Comparison of ENCODE assay signal across 13 cellular contexts in genomic region chr1:178633068-178633467, GRCh38.
A peak's percentile ranks its signal among the peaks of the same experiment; 100 is the strongest.
DNase-seq lines count a peak whose midpoint lies in the region; ATAC-seq and TF ChIP-seq lines count a peak whose summit lies in the region.
"Had no signal": no experiment of that assay in that cellular context is flagged by ENCODE, and none has a peak within 500 bp of the region (broad histone marks: within the 10 kb centered on the region; RNA-seq: fewer than 3 reads in every experiment).

No MANE protein-coding gene starts in this region.

- in situ Hi-C loops in IMR-90 (cut with MboI; ENCODE audit: low sequenced_read_pairs) (no loop called here), mammary epithelial cell (cut with MboI; ENCODE audit: low sequenced_read_pairs in 2 of 2) (no loop called here), G401 (cut with HindIII; ENCODE audit: low sequenced_read_pairs) (no loop called here)

- peak overlapping the region; percentile 48 for H3K14ac ChIP-seq in IMR-90 (replicated peaks; ENCODE audit: low read depth, low read length)
- H3K14ac ChIP-seq in mesenchymal stem cell (ENCODE audit: low read length in 2 of 2) = no peak overlapping the region

- peaks cover 24% of the 10 kb centered on the region for H3K4me1 ChIP-seq in IMR-90 (ENCODE audit: control insufficient read depth, insufficient read depth, low read length)
- peaks cover 11% of the 10 kb centered on the region for H3K4me1 ChIP-seq in mammary epithelial cell (ENCODE audit: insufficient read depth, low read length)
- peaks cover 2% of the 10 kb centered on the region for H3K4me1 ChIP-seq in mesenchymal stem cell (ENCODE audit: control insufficient read depth, insufficient read depth, low read depth, low read length)
- no peaks in the 10 kb centered on the region for H3K4me1 ChIP-seq in body of pancreas
- H3K4me1 ChIP-seq: upper lobe of left lung had no signal

- WGBS in IMR-90 (ENCODE audit: extremely low coverage in 2 of 2, insufficient read length in 1 of 2), 2 experiments = no CpG with 5 or more reads among the region's 4 CpGs
- 73% methylated on average over 4 of the region's 4 CpGs for WGBS in mammary epithelial cell (ENCODE audit: low coverage, missing lambda C conversion rate)
- 77% methylated on average over 2 of the region's 4 CpGs for WGBS in mesenchymal stem cell
- 77 to 93% methylated on average over 4 of the region's 4 CpGs for WGBS in body of pancreas, 2 donors

- no peaks in the 10 kb centered on the region for H3K79me2 ChIP-seq in mammary epithelial cell (ENCODE audit: insufficient read depth, low read length)

- H3K27me3 ChIP-seq in AG04450 (ENCODE audit: control insufficient read depth, insufficient read depth, low read length) = no peaks in the 10 kb centered on the region
- H3K27me3 ChIP-seq in IMR-90 (ENCODE audit: control insufficient read depth, insufficient read depth, low read length) = no peaks in the 10 kb centered on the region
- no peaks in the 10 kb centered on the region for H3K27me3 ChIP-seq in mammary epithelial cell (ENCODE audit: insufficient read depth, low read length)
- no peaks in the 10 kb centered on the region for H3K27me3 ChIP-seq in mesenchymal stem cell (ENCODE audit: control insufficient read depth in 1 of 2, insufficient read depth in 1 of 2, low read length in 2 of 2)
- no peaks in the 10 kb centered on the region for H3K27me3 ChIP-seq in body of pancreas
- H3K27me3 ChIP-seq: upper lobe of left lung had no signal

- ATAC-seq in IMR-90 (ENCODE audit: low read depth) (peak; percentile 21), body of pancreas (no peak)

- H3K9ac ChIP-seq in IMR-90 (ENCODE audit: low read depth, low read length) = peak overlapping the region; percentile 43; the same call in 1 of the 2 replicates
- no peak overlapping the region for H3K9ac ChIP-seq in mammary epithelial cell (ENCODE audit: insufficient read depth, low read length)
- peak overlapping the region; percentile 67 for H3K9ac ChIP-seq in mesenchymal stem cell (ENCODE audit: low read length)

- H4K5ac ChIP-seq in IMR-90 (ENCODE audit: low read depth, low read length) = peak overlapping the region; percentile 53; the same call in 1 of the 2 replicates

- CTCF ChIA-PET in AG04450 (lab: Charles Lee) (no interaction called here), IMR-90 (lab: Yijun Ruan, JAX) (interaction anchor here (0.8 to 1.0 kb wide), 2 partner anchors 11 to 90 kb away, joined by 3 read pairs; no protein-coding TSS in a partner anchor), mammary epithelial cell (lab: Charles Lee; ENCODE audit: low non-redundant PET) (no interaction called here)

- dilution Hi-C loops in IMR-90 (cut with HindIII; ENCODE audit: low sequenced_read_pairs, unreplicated experiment) = no loop called here
- dilution Hi-C loops in mammary epithelial cell (cut with HindIII; ENCODE audit: low sequenced_read_pairs) = no loop called here

- H3K4me2 ChIP-seq in IMR-90 (ENCODE audit: low read depth, low read length) = peak overlapping the region; percentile 24
- H3K4me2 ChIP-seq in mammary epithelial cell (ENCODE audit: insufficient read depth, low read depth, low read length) = no peak overlapping the region
- H3K4me2 ChIP-seq in mesenchymal stem cell (ENCODE audit: low read length, poor library complexity, severe bottlenecking) = peak overlapping the region; percentile 25

- no peak overlapping the region for H2BK12ac ChIP-seq in mesenchymal stem cell (ENCODE audit: low read length in 2 of 2)

- H4K8ac ChIP-seq in IMR-90 (ENCODE audit: low read depth in 2 of 2, low read length in 2 of 2) (peak overlapping the region; percentile 10 to 58), mesenchymal stem cell (ENCODE audit: low read length) (no peak overlapping the region)

- H4K20me1 ChIP-seq in IMR-90 (ENCODE audit: insufficient read depth, low read length) (no peaks in the 10 kb centered on the region), mammary epithelial cell (ENCODE audit: insufficient read depth, low read length) (no peaks in the 10 kb centered on the region)

- H3K56ac ChIP-seq in IMR-90 (ENCODE audit: extremely low read depth, insufficient read depth, low read length) = peak overlapping the region; percentile 41; the same call in 1 of the 2 replicates

- H3K79me1 ChIP-seq in IMR-90 (ENCODE audit: low read depth in 1 of 2, low read length in 2 of 2) (peaks cover 0 to 3% of the 10 kb centered on the region in 2 experiments; a peak in 1 of 4 replicates), mesenchymal stem cell (replicated peaks; ENCODE audit: low read length, poor library complexity, severe bottlenecking) (no peaks in the 10 kb centered on the region)

- H3K4ac ChIP-seq in IMR-90 (ENCODE audit: low read depth, low read length) (peak overlapping the region; percentile 88), mesenchymal stem cell (ENCODE audit: low read depth in 1 of 2, low read length in 2 of 2) (no peak overlapping the region)

- peak overlapping the region; percentile 88 for H2BK5ac ChIP-seq in IMR-90 (ENCODE audit: low read depth, low read length, poor library complexity, severe bottlenecking)
- H2BK5ac ChIP-seq in mesenchymal stem cell (ENCODE audit: low read depth, low read length, poor library complexity, severe bottlenecking) = no peak overlapping the region

- POLR2A ChIA-PET in AG04450 (lab: Yijun Ruan, JAX) (interaction anchor here (1.2 to 1.3 kb wide), 4 partner anchors 12 to 51 kb away, joined by 3 to 9 read pairs (median 6); no protein-coding TSS in a partner anchor), IMR-90 (lab: Charles Lee; ENCODE audit: unreplicated experiment) (interaction anchor here (1.0 kb wide), 1 partner anchor 21 kb away, joined by 3 read pairs; no protein-coding TSS in a partner anchor)

- DNase-seq in AG04450 (ENCODE audit: low read depth, low spot score) (peak; percentile 60), IMR-90 (peak; percentile 95), mammary epithelial cell (peak; percentile 87), mesenchymal stem cell (peak; percentile 62), SW480 (ENCODE audit: low spot score) (no peak), NCI-H187 (lab: John Stamatoyannopoulos, UW) (no peak), G401 (ENCODE audit: low spot score) (no peak), body of pancreas (no peak)
- DNase-seq: activated B cell treated with CpG ODN at 0.5 μM for 24 hours; activated naive CD4-positive, alpha-beta T cell treated with anti-CD3 and anti-CD28 coated beads, Interleukin-2, amount 50 U/mL, for 16 hours; DMS53; NK-92 treated with Interleukin-12 subunit alpha and Interleukin-12 subunit beta, amount 100 ng/mL, for 24 hours; upper lobe of left lung had no signal

- TF ChIP-seq POLR2A in IMR-90 (IDR thresholded peaks at IDR 0.05; ENCODE audit: low read depth, low read length) (no peak), body of pancreas (IDR thresholded peaks at IDR 0.05) (no peak)

- intact Hi-C loops in IMR-90 (cut with micrococcal nuclease) (loop anchor here (5.0 kb wide), 1 partner anchor 91 kb away; no protein-coding TSS in a partner anchor), mammary epithelial cell (cut with micrococcal nuclease) (no loop called here), body of pancreas (cut with DNase I) (no loop called here)

- TF ChIP-seq CTCF in AG04450 (IDR thresholded peaks at IDR 0.05; ENCODE audit: low read depth, low read length) = no peak
- no peak for TF ChIP-seq CTCF in IMR-90 (conservative IDR thresholded peaks at IDR 0.05; ENCODE audit: low read depth, low read length)
- no peak for TF ChIP-seq CTCF in mammary epithelial cell (conservative IDR thresholded peaks at IDR 0.05 in 1 of 2, IDR thresholded peaks at IDR 0.05 in 1 of 2; ENCODE audit: extremely low read depth in 1 of 2, insufficient read depth in 1 of 2, low read depth in 1 of 2, low read length in 2 of 2)
- no peak for TF ChIP-seq CTCF in body of pancreas (IDR thresholded peaks at IDR 0.05)

- H3K27ac ChIP-seq in AG04450 (ENCODE audit: low read depth, low read length) (peak overlapping the region; percentile 25), IMR-90 (ENCODE audit: insufficient read depth, low read length) (peak overlapping the region; percentile 85), mammary epithelial cell (ENCODE audit: insufficient read depth, low read depth, low read length) (peak overlapping the region; percentile 24), mesenchymal stem cell (ENCODE audit: low read length, poor library complexity, severe bottlenecking) (peak overlapping the region; percentile 93), body of pancreas (no peak overlapping the region)
- H3K27ac ChIP-seq: upper lobe of left lung had no signal

- H4K91ac ChIP-seq in IMR-90 (ENCODE audit: insufficient read depth, low read depth, low read length) (peak overlapping the region; percentile 70), mesenchymal stem cell (ENCODE audit: low read length) (no peak overlapping the region)

- H2AK5ac ChIP-seq in IMR-90 (ENCODE audit: low read depth, low read length) = peak overlapping the region; percentile 46
- H2AK5ac ChIP-seq in mesenchymal stem cell (ENCODE audit: low read length, severe bottlenecking) = no peak overlapping the region

- H2AFZ ChIP-seq in IMR-90 (replicated peaks; ENCODE audit: low read length, poor library complexity) = peak overlapping the region; percentile 9
- H2AFZ ChIP-seq in mammary epithelial cell (ENCODE audit: low read depth, low read length) = peak overlapping the region; percentile 9
- H2AFZ ChIP-seq in mesenchymal stem cell (ENCODE audit: low read depth, low read length) = no peak overlapping the region

- TF ChIP-seq RAD21 in IMR-90 (IDR thresholded peaks at IDR 0.05; ENCODE audit: low read length) = peak; percentile 6; the same call in 1 of the 2 replicates

- peak overlapping the region; percentile 76; the same call in 2 of the 3 replicates for H2BK15ac ChIP-seq in IMR-90 (ENCODE audit: low read depth, low read length)
- no peak overlapping the region for H2BK15ac ChIP-seq in mesenchymal stem cell (ENCODE audit: low read depth, poor library complexity, severe bottlenecking)

- H3K36me3 ChIP-seq in IMR-90 (ENCODE audit: control insufficient read depth, insufficient read depth, low read length) = no peaks in the 10 kb centered on the region
- no peaks in the 10 kb centered on the region for H3K36me3 ChIP-seq in mammary epithelial cell (ENCODE audit: insufficient read depth, low read length)
- no peaks in the 10 kb centered on the region for H3K36me3 ChIP-seq in mesenchymal stem cell (ENCODE audit: control insufficient read depth in 1 of 2, insufficient read depth in 2 of 2, low read depth in 1 of 2, low read length in 2 of 2)
- H3K36me3 ChIP-seq in body of pancreas (replicated peaks in 1 of 2; ENCODE audit: insufficient read depth in 1 of 2, low read depth in 2 of 2) = no peaks in the 10 kb centered on the region
- H3K36me3 ChIP-seq: upper lobe of left lung had no signal

- H3K23ac ChIP-seq in IMR-90 (ENCODE audit: low read depth, low read length) (peak overlapping the region; percentile 19; the same call in 1 of the 2 replicates), mesenchymal stem cell (ENCODE audit: low read length in 2 of 2) (no peak overlapping the region)

- H2BK120ac ChIP-seq in IMR-90 (ENCODE audit: low read depth, low read length) (peak overlapping the region; percentile 85), mesenchymal stem cell (ENCODE audit: low read depth, low read length) (no peak overlapping the region)

- H3K4me3 ChIP-seq in AG04450 (ENCODE audit: low read depth, low read length) (no peak overlapping the region), IMR-90 (ENCODE audit: insufficient read depth, low read depth, low read length) (no peak overlapping the region), mammary epithelial cell (replicated peaks in 1 of 3; ENCODE audit: insufficient read depth in 1 of 3, low read depth in 2 of 3, low read length in 3 of 3) (no peak overlapping the region), mesenchymal stem cell (ENCODE audit: insufficient read depth in 1 of 2, low read depth in 1 of 2, low read length in 2 of 2) (peak overlapping the region in 1 of 2 experiments; percentile 22), body of pancreas (no peak overlapping the region)
- H3K4me3 ChIP-seq: upper lobe of left lung had no signal

- peaks cover 14% of the 10 kb centered on the region for H3K9me1 ChIP-seq in IMR-90 (ENCODE audit: insufficient read depth, low read length)

- peak overlapping the region; percentile 94 for H2BK20ac ChIP-seq in IMR-90 (ENCODE audit: low read depth, low read length)

- no peak overlapping the region for H2AK9ac ChIP-seq in IMR-90 (replicated peaks; ENCODE audit: low read depth, low read length, poor library complexity)

- H3K18ac ChIP-seq in IMR-90 (ENCODE audit: low read depth, low read length) (peak overlapping the region; percentile 87; the same call in 1 of the 2 replicates), mesenchymal stem cell (ENCODE audit: low read depth in 1 of 2, low read length in 2 of 2) (no peak overlapping the region)

- H3K9me3 ChIP-seq in AG04450 (ENCODE audit: control insufficient read depth, insufficient read depth, low read length) = no peaks in the 10 kb centered on the region
- H3K9me3 ChIP-seq in IMR-90 (ENCODE audit: control insufficient read depth, insufficient read depth, low read length) = no peaks in the 10 kb centered on the region
- H3K9me3 ChIP-seq in mammary epithelial cell (replicated peaks; ENCODE audit: insufficient read depth, low read length) = no peaks in the 10 kb centered on the region
- H3K9me3 ChIP-seq in mesenchymal stem cell (ENCODE audit: control insufficient read depth, low read length) = no peaks in the 10 kb centered on the region
- H3K9me3 ChIP-seq in body of pancreas = no peaks in the 10 kb centered on the region
- H3K9me3 ChIP-seq: upper lobe of left lung had no signal

- BruUV-seq in IMR-90 (replicated peaks; lab: Mats Ljungman, UMichigan) (no TSS peak), mammary epithelial cell (replicated peaks; lab: Mats Ljungman, UMichigan) (no TSS peak)

Comparison
In these comparisons a context has a peak if more than half of its experiments do, and no peak if none do; other contexts are left out.
1. DNase-seq: peak in AG04450 (single experiment), IMR-90 (single experiment), mammary epithelial cell (single experiment) and mesenchymal stem cell (single experiment); none in SW480 (single experiment), NCI-H187 (0 of 2), G401 (single experiment) and body of pancreas (0 of 4).
2. H3K27ac ChIP-seq: peak in AG04450 (single experiment), IMR-90 (single experiment), mammary epithelial cell (single experiment) and mesenchymal stem cell (single experiment); none in body of pancreas (0 of 4).